Comparison of ENCODE assay signal across 13 cellular contexts in the genomic region with DNA sequence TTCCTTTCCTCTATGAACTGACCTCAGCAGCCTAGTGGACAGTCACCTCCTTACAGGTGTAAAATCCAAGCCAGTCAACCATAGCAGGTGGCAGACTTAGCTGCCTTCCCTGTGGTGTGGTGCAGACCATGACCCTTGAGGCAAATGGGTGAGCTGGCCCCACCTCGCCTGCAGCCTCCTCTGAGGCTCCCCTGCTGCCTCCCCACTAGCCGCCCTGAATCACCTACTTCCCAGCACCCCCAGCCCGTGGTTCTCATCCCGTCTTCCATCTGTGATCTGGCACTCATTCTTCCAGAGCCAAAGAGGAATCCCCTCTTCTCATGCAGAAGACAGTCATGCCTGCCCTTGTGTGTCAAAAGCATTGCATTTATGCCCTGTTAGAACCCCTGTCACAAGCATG. TPM values are rescaled to one million over a fixed set of nuclear protein-coding genes. Genes with fewer than 3 reads are reported as not detected.
"Had no signal": no experiment of that assay in that cellular context is flagged by ENCODE, and none has a peak within 500 bp of the region (broad histone marks: within the 10 kb centered on the region; RNA-seq: fewer than 3 reads in every experiment).

No MANE protein-coding gene starts in this region.

- H3K79me2 ChIP-seq: hepatocyte had no signal

- H3K4me2 ChIP-seq: hepatocyte had no signal

- H3K36me3 ChIP-seq: adrenal gland had no signal

- H3K27ac Mint-ChIP-seq: activated T-helper 2 cell treated with anti-CD3 and anti-CD28 coated beads, Interferon-gamma antibody, Interleukin-2, Interleukin-4, amounts not matched to agents 10 μg/mL and 5 μg/mL and 100 μg/mL, durations not matched to agents 14 hours and 24 hours and 36 hours; naive thymus-derived CD8-positive, alpha-beta T cell; type B pancreatic cell had no signal

- H3K4me3 Mint-ChIP-seq: naive thymus-derived CD8-positive, alpha-beta T cell; stimulated activated naive CD8-positive, alpha-beta T cell treated with anti-CD3 and anti-CD28 coated beads, Interleukin-15, amount 100 ng/mL, for 72 hours; type B pancreatic cell had no signal

- H3K27me3 ChIP-seq: adrenal gland, cardiac muscle cell, hepatocyte had no signal

- H2AFZ ChIP-seq: hepatocyte had no signal

- H3K9me3 ChIP-seq: adrenal gland, mucosa of descending colon had no signal

- DNase-seq: activated CD4-positive, alpha-beta T cell treated with anti-CD3 and anti-CD28 coated beads for 1 hour; activated CD4-positive, alpha-beta T cell treated with anti-CD3 and anti-CD28 coated beads, Interleukin-2, amount 50 U/mL, for 48 hours; activated naive CD4-positive, alpha-beta T cell treated with anti-CD3 and anti-CD28 coated beads, Interleukin-2, amount 50 U/mL, for 16 hours; activated T-cell treated with anti-CD3 and anti-CD28 coated beads, Interleukin-2, amount 50 U/mL, for 1 hour; mucosa of descending colon; stimulated activated naive CD8-positive, alpha-beta T cell treated with anti-CD3 and anti-CD28 coated beads, Interleukin-15, amount 100 ng/mL, for 72 hours had no signal

- ATAC-seq: naive thymus-derived CD8-positive, alpha-beta T cell; stimulated activated naive CD8-positive, alpha-beta T cell treated with anti-CD3 and anti-CD28 coated beads, Interleukin-15, amount 100 ng/mL, for 72 hours had no signal

- H3K4me1 Mint-ChIP-seq: stimulated activated naive CD8-positive, alpha-beta T cell treated with anti-CD3 and anti-CD28 coated beads, Interleukin-15, amount 100 ng/mL, for 72 hours had no signal

- H3K9me3 Mint-ChIP-seq: activated T-helper 2 cell treated with anti-CD3 and anti-CD28 coated beads, Interferon-gamma antibody, Interleukin-2, Interleukin-4, amounts not matched to agents 10 μg/mL and 5 μg/mL and 100 μg/mL, durations not matched to agents 14 hours and 24 hours and 36 hours; naive thymus-derived CD8-positive, alpha-beta T cell; stimulated activated naive CD8-positive, alpha-beta T cell treated with anti-CD3 and anti-CD28 coated beads, Interleukin-15, amount 100 ng/mL, for 72 hours; type B pancreatic cell had no signal

- H3K4me3 ChIP-seq: adrenal gland, cardiac muscle cell, hepatocyte, mucosa of descending colon, skin epidermis had no signal

- H3K36me3 Mint-ChIP-seq: naive thymus-derived CD8-positive, alpha-beta T cell had no signal

- H3K4me1 ChIP-seq: adrenal gland had no signal

- H3K27ac ChIP-seq: adrenal gland, cardiac muscle cell, hepatocyte, skin epidermis had no signal

RNA-seq across cellular contexts. Expression of a gene that starts 34.4 kb away (rescaled TPM):
- polyA plus RNA-seq: naive thymus-derived CD8-positive, alpha-beta T cell had no signal
